Comparison of ENCODE assay signal across 10 cellular contexts in the genomic region with DNA sequence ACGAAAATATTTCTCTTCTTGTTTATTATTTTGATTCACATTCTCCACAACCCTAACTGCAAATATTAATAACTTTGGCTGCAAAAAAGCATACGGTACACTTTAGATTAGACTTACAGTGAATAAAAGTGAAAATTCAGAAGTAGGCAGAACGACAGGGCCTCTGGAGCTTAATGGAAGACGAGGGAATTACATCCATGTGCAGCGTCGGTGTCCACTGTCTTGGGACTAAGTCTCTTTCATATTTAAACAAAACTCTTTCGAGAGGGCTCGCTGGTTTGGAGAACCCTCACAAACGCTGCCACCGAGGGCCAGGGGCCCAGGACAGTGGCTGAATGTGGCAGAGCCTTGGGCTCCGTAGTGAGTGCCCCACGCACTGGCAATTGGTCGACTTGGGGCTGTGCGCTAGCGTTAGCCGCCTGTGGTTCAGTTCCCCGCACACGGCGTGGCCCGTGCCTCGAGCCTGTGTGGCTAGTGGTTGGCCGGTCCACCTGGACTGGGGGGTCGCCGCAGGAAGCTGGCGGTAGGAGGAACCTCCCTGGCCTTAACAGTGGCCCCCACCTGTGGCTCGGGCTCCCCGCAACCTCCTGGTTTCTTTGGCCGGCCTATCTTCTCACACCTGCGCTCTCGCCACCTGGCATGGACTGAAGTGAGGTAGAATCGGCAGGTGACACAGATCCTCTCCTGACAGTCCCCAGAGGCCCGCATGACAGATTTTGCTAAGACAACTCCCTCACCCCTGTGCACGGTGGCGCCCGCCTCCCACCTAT. TPM values are rescaled to one million over a fixed set of nuclear protein-coding genes. Genes with fewer than 3 reads are reported as not detected.
DNase-seq lines count a peak whose midpoint lies in the region; ATAC-seq, FAIRE-seq and TF ChIP-seq lines count a peak whose summit lies in the region.
"Had no signal": no experiment of that assay in that cellular context is flagged by ENCODE, and none has a peak within 500 bp of the region (broad histone marks: within the 10 kb centered on the region; RNA-seq: fewer than 3 reads in every experiment).

No MANE protein-coding gene starts in this region.

- H3K9me1 ChIP-seq in endothelial cell of umbilical vein (replicated peaks; ENCODE audit: control insufficient read depth, extremely low read depth, insufficient read depth, low read length) = no peaks in the 10 kb centered on the region

- H3K9ac ChIP-seq in endothelial cell of umbilical vein (replicated peaks; ENCODE audit: extremely low read depth, insufficient read depth, low read length) = no peak overlapping the region

- ATAC-seq in gastrocnemius medialis = no peak
- ATAC-seq in GM21825 (IDR thresholded peaks at IDR 0.05; ENCODE audit: unreplicated experiment) = no peak

- H3K36me3 ChIP-seq in endothelial cell of umbilical vein (ENCODE audit: control insufficient read depth in 2 of 2, extremely low read depth in 1 of 2, insufficient read depth in 2 of 2, low read length in 2 of 2) = no peaks in the 10 kb centered on the region
- H3K36me3 ChIP-seq in gastrocnemius medialis = no peaks in the 10 kb centered on the region

- dilution Hi-C loops in endothelial cell of umbilical vein (cut with MboI; ENCODE audit: extremely low pct_ligation_motif_present, low sequenced_read_pairs) = no loop called here

- DNase-seq in NCI-H2081 (lab: John Stamatoyannopoulos, UW) (peak; percentile 49 to 74), NCI-H2081 treated with DMSO at 0.1 percent for 48 hours (lab: John Stamatoyannopoulos, UW) (no peak), NCI-H2107 (lab: John Stamatoyannopoulos, UW) (peak; percentile 87), endothelial cell of umbilical vein (ENCODE audit: low read depth, low spot score) (no peak), gastrocnemius medialis (no peak), NOMO-1 treated with dmso at 0.1 percent for 144 hours (lab: John Stamatoyannopoulos, UW; ENCODE audit: unreplicated experiment) (no peak), inferior parietal cortex (ENCODE audit: extremely low spot score) (no peak)

- no TSS peak for BruUV-seq in endothelial cell of umbilical vein (replicated peaks; lab: Mats Ljungman, UMichigan)

- no peak overlapping the region for H3K27ac ChIP-seq in endothelial cell of umbilical vein (ENCODE audit: insufficient read depth, low read depth, low read length)
- H3K27ac ChIP-seq in gastrocnemius medialis = no peak overlapping the region

- H3K79me2 ChIP-seq in endothelial cell of umbilical vein (ENCODE audit: control insufficient read depth, insufficient read depth, low read length) = no peaks in the 10 kb centered on the region

- H3K27me3 ChIP-seq in endothelial cell of umbilical vein (ENCODE audit: control insufficient read depth in 2 of 2, insufficient read depth in 2 of 2, low read length in 2 of 2) (peaks cover 89 to 98% of the 10 kb centered on the region in 2 experiments), gastrocnemius medialis (peaks cover 96 to 100% (median 100%) of the 10 kb centered on the region in 3 donors)

- CTCF ChIA-PET in endothelial cell of umbilical vein (lab: Charles Lee) = no interaction called here

- H3K4me3 ChIP-seq in endothelial cell of umbilical vein (replicated peaks in 1 of 3; ENCODE audit: insufficient read depth in 1 of 3, low read depth in 1 of 3, low read length in 3 of 3) (peak overlapping the region in 1 of 3 experiments; percentile 27), gastrocnemius medialis (peak overlapping the region; percentile 27 to 51 (median 44))

- intact Hi-C loops in endothelial cell of umbilical vein (cut with micrococcal nuclease) (loop anchor here (5.0 kb wide), 2 partner anchors 386 to 936 kb away; a partner anchor contains a TSS), gastrocnemius medialis (cut with DNase I; ENCODE audit: low total_unique reads) (no loop called here)

- no peak for TF ChIP-seq CTCF in endothelial cell of umbilical vein (IDR thresholded peaks at IDR 0.05; ENCODE audit: extremely low read depth in 1 of 2, insufficient read depth in 1 of 2, low read depth in 1 of 2, low read length in 2 of 2)
- no peak for TF ChIP-seq CTCF in gastrocnemius medialis (IDR thresholded peaks at IDR 0.05 in 4 of 5, conservative IDR thresholded peaks at IDR 0.05 in 1 of 5)

- no peak for FAIRE-seq in endothelial cell of umbilical vein (lab: Jason Lieb, UNC)
- FAIRE-seq: A204.1 had no signal

- in situ Hi-C loops in gastrocnemius medialis (cut with MboI; ENCODE audit: low sequenced_read_pairs in 4 of 4) = loop anchor here in 3 of 4 donors (25.0 kb wide), 3 partner anchors 276 to 951 kb away; a partner anchor contains a TSS

- peak overlapping the region; percentile 37 for H3K4me2 ChIP-seq in endothelial cell of umbilical vein (ENCODE audit: insufficient read depth, low read length)

- no peaks in the 10 kb centered on the region for H3K9me3 ChIP-seq in endothelial cell of umbilical vein (replicated peaks; ENCODE audit: control insufficient read depth, insufficient read depth, low read length)
- H3K9me3 ChIP-seq in gastrocnemius medialis = no peaks in the 10 kb centered on the region

- no peak overlapping the region for H2AFZ ChIP-seq in endothelial cell of umbilical vein (ENCODE audit: low read depth, low read length)

- TF ChIP-seq POLR2A in endothelial cell of umbilical vein (IDR thresholded peaks at IDR 0.05; ENCODE audit: low read depth, low read length) (no peak), gastrocnemius medialis (IDR thresholded peaks at IDR 0.05) (no peak)

- peaks cover 17% of the 10 kb centered on the region for H3K4me1 ChIP-seq in endothelial cell of umbilical vein (ENCODE audit: control insufficient read depth, extremely low read depth, insufficient read depth, low read length)
- peaks cover 29 to 44% of the 10 kb centered on the region in 2 donors for H3K4me1 ChIP-seq in gastrocnemius medialis

- POLR2A ChIA-PET in endothelial cell of umbilical vein (lab: Charles Lee) = no interaction called here

- no peaks in the 10 kb centered on the region for H4K20me1 ChIP-seq in endothelial cell of umbilical vein (replicated peaks; ENCODE audit: control insufficient read depth, extremely low read depth, insufficient read depth, low read length)

TF ChIP-seq in endothelial cell of umbilical vein, 7 proteins besides CTCF, POLR2A, EP300 and RAD21:
- no peak for TF ChIP-seq JUN (IDR thresholded peaks at IDR 0.05; ENCODE audit: borderline replicate concordance, insufficient read depth, insufficient read length, low read depth)
- peak; percentile 72 for TF ChIP-seq EZH2 (IDR thresholded peaks at IDR 0.05; ENCODE audit: borderline replicate concordance, low read depth, low read length, severe bottlenecking)

RNA-seq across cellular contexts. Expression of a gene that starts 0.7 kb away (rescaled TPM):
- total RNA-seq in endothelial cell of umbilical vein = 0.44 and 4.8 TPM in 2 replicates
- polyA plus RNA-seq in endothelial cell of umbilical vein = 0.37 and 0.48 TPM in 2 replicates
- polyA plus RNA-seq in endothelial cell of umbilical vein (2011; cell fraction: cytosol; rRNA removed) = 0.11 and 0.14 TPM in 2 replicates
- 0.20 and 0.30 TPM in 2 replicates for polyA plus RNA-seq in endothelial cell of umbilical vein (2011; cell fraction: nucleus; rRNA removed)
- polyA plus RNA-seq in endothelial cell of umbilical vein (2012) = 0.17 and 0.27 TPM in 2 replicates
- 0.10 and 0.30 TPM in 2 replicates for polyA minus RNA-seq in endothelial cell of umbilical vein
- polyA minus RNA-seq in endothelial cell of umbilical vein (2011; cell fraction: cytosol; rRNA and poly(A)+ RNA removed) = 1.2 TPM
- 0.19 and 0.43 TPM in 2 replicates for polyA minus RNA-seq in endothelial cell of umbilical vein (2011; cell fraction: nucleus; rRNA and poly(A)+ RNA removed)
- not detected for total RNA-seq in gastrocnemius medialis
- total RNA-seq: T-helper 1 cell treated with Interleukin-12 subunit alpha and Interleukin-12 subunit beta and Interleukin-4 antibody, amounts not matched to agents 30 ng/mL and 1 ng/mL, for 36 hours had no signal

Comparison
In these comparisons a context has a peak if more than half of its experiments do, and no peak if none do; other contexts are left out.
1. DNase-seq: peak in NCI-H2081 (2 of 2) and NCI-H2107 (single experiment); none in NCI-H2081 treated with DMSO at 0.1 percent for 48 hours (single experiment), endothelial cell of umbilical vein (single experiment), gastrocnemius medialis (0 of 2), NOMO-1 treated with dmso at 0.1 percent for 144 hours (single experiment) and inferior parietal cortex (single experiment).